ENCODE assay signal across 20 cellular contexts in the genomic region with DNA sequence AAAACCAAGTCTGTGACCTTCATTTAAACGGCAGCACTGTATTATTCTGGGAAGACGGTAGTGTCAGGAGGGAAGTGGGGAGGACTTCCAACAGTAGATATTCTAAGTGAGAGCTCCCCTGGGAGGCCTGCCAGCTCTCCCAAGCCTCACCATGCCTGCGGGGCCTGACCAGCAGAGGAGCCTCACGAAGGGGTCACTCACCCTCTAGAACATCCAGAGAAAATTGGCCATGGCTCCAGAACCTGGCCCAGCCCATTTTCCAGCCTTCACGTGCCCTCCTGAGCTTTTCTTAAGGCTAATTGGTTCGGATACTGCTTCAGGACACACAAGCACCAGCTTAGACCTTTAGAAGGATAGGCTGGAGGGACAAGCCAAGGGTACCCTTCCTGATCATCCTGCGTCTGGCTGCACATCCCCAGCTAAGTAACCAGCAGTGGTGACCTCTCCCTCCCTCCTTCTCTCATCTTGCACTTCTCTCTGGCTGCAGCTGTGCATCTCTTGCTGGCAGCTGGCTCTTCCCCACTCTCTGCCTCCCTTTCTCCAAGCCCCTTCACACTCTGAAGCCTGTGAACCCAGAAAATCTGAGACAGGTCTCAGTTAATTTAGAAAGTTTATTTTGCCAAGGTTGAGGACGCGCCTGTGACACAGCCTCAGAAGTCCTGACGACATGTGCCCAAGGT.
A peak's percentile ranks its signal among the peaks of the same experiment; 100 is the strongest.
DNase-seq lines count a peak whose midpoint lies in the region; ATAC-seq, FAIRE-seq and TF ChIP-seq lines count a peak whose summit lies in the region.
"Had no signal": no experiment of that assay in that cellular context is flagged by ENCODE, and none has a peak within 500 bp of the region (broad histone marks: within the 10 kb centered on the region; RNA-seq: fewer than 3 reads in every experiment).

No MANE protein-coding gene starts in this region.

- DNase-seq in HTR-8/SVneo (ENCODE audit: insufficient read length, low spot score) (no peak), chondrocyte (ENCODE audit: low spot score) (no peak), mesenchymal stem cell (no peak), stomach (no peak), BE2C (no peak), osteoblast (ENCODE audit: insufficient read length, low spot score, missing footprints) (no peak)
- DNase-seq: activated CD4-positive, alpha-beta T cell treated with anti-CD3 and anti-CD28 coated beads for 36 hours; activated CD8-positive, alpha-beta memory T cell treated with anti-CD3 and anti-CD28 coated beads, Interleukin-2, amount 50 U/mL, for 48 hours; activated naive CD4-positive, alpha-beta T cell treated with anti-CD3 and anti-CD28 coated beads for 36 hours; effector CD4-positive, alpha-beta T cell; esophagus squamous epithelium; mucosa of descending colon; NCI-H187; NCI-H510A treated with DMSO at 0.1 percent for 48 hours; pancreas; stimulated activated naive CD4-positive, alpha-beta T cell treated with Interleukin-2 at 50 U/mL for 16 hours had no signal

- H3K4me2 ChIP-seq in mesenchymal stem cell (ENCODE audit: low read length, poor library complexity, severe bottlenecking), result no peak overlapping the region
- no peak overlapping the region for H3K4me2 ChIP-seq in osteoblast (ENCODE audit: insufficient read depth, low read length)

- no peak overlapping the region for H3K4me3 Mint-ChIP-seq in chondrocyte (ENCODE audit: unreplicated experiment)
- H3K4me3 Mint-ChIP-seq: activated CD4-positive, alpha-beta T cell treated with anti-CD3 and anti-CD28 coated beads for 36 hours; activated naive CD4-positive, alpha-beta T cell treated with anti-CD3 and anti-CD28 coated beads for 36 hours had no signal

- no peaks in the 10 kb centered on the region for H3K27me3 Mint-ChIP-seq in chondrocyte (ENCODE audit: low read depth)
- H3K27me3 Mint-ChIP-seq: activated CD4-positive, alpha-beta T cell treated with anti-CD3 and anti-CD28 coated beads for 36 hours had no signal

- TF ChIP-seq CTCF in chondrocyte (IDR thresholded peaks at IDR 0.05) (no peak), stomach (IDR thresholded peaks at IDR 0.05) (no peak), BE2C (IDR thresholded peaks at IDR 0.05; ENCODE audit: low read depth, low read length) (no peak), osteoblast (IDR thresholded peaks at IDR 0.05; ENCODE audit: extremely low read depth, low read depth, low read length) (no peak)

- peak overlapping the region; percentile 65 to 94 for H2BK12ac ChIP-seq in mesenchymal stem cell (ENCODE audit: low read length in 2 of 2)

- H2BK15ac ChIP-seq in mesenchymal stem cell (ENCODE audit: low read depth, poor library complexity, severe bottlenecking), result peak overlapping the region; percentile 97

- no peaks in the 10 kb centered on the region for H3K79me1 ChIP-seq in mesenchymal stem cell (replicated peaks; ENCODE audit: low read length, poor library complexity, severe bottlenecking)

- peak overlapping the region; percentile 88 for H3K27ac Mint-ChIP-seq in chondrocyte (ENCODE audit: unreplicated experiment)
- H3K27ac Mint-ChIP-seq: activated CD4-positive, alpha-beta T cell treated with anti-CD3 and anti-CD28 coated beads for 36 hours; activated naive CD4-positive, alpha-beta T cell treated with anti-CD3 and anti-CD28 coated beads for 36 hours had no signal

- peaks cover 62% of the 10 kb centered on the region for H3K4me1 Mint-ChIP-seq in chondrocyte (ENCODE audit: low read depth)
- H3K4me1 Mint-ChIP-seq: activated CD4-positive, alpha-beta T cell treated with anti-CD3 and anti-CD28 coated beads for 36 hours had no signal

- peak overlapping the region; percentile 55 for H2AK5ac ChIP-seq in mesenchymal stem cell (ENCODE audit: low read length, severe bottlenecking)

- intact Hi-C loops in stomach (cut with DNase I; ENCODE audit: low total_unique reads), result no loop called here

- no peaks in the 10 kb centered on the region for H3K9me3 Mint-ChIP-seq in chondrocyte (ENCODE audit: low read depth)

- H2BK120ac ChIP-seq in mesenchymal stem cell (ENCODE audit: low read depth, low read length), result peak overlapping the region; percentile 50

- H2AFZ ChIP-seq in mesenchymal stem cell (ENCODE audit: low read depth, low read length), result no peak overlapping the region
- no peak overlapping the region for H2AFZ ChIP-seq in osteoblast (ENCODE audit: low read length)

- 87% methylated on average over 10 of the region's 10 CpGs for WGBS in mesenchymal stem cell
- 74 to 86% (median 80%) methylated on average over 9 to 10 of the region's 10 CpGs for WGBS in stomach, 5 donors

- H3K27ac ChIP-seq in mesenchymal stem cell (ENCODE audit: low read length, poor library complexity, severe bottlenecking), result no peak overlapping the region
- H3K27ac ChIP-seq in stomach, result peak overlapping the region in 3 of 5 donors; percentile 47 to 78 (median 63)
- H3K27ac ChIP-seq in osteoblast (ENCODE audit: low read depth, low read length), result no peak overlapping the region
- H3K27ac ChIP-seq: SK-N-MC had no signal

- peak; percentile 38 for FAIRE-seq in HTR-8/SVneo (lab: Jason Lieb, UNC)
- FAIRE-seq: bronchial epithelial cell, pancreas had no signal

- H3K9ac ChIP-seq in mesenchymal stem cell (ENCODE audit: low read length), result no peak overlapping the region

- peak overlapping the region in 1 of 2 experiments; percentile 44 for H3K14ac ChIP-seq in mesenchymal stem cell (ENCODE audit: low read length in 2 of 2)

- H3K36me3 ChIP-seq in mesenchymal stem cell (ENCODE audit: control insufficient read depth in 1 of 2, insufficient read depth in 2 of 2, low read depth in 1 of 2, low read length in 2 of 2) (no peaks in the 10 kb centered on the region), stomach (no peaks in the 10 kb centered on the region), BE2C (no peaks in the 10 kb centered on the region), osteoblast (ENCODE audit: insufficient read depth, low read length) (no peaks in the 10 kb centered on the region)
- H3K36me3 ChIP-seq: esophagus squamous epithelium, pancreas had no signal

- H3K18ac ChIP-seq in mesenchymal stem cell (ENCODE audit: low read depth in 1 of 2, low read length in 2 of 2), result peak overlapping the region; percentile 60 to 88

- H3K4me3 ChIP-seq in mesenchymal stem cell (ENCODE audit: insufficient read depth in 1 of 2, low read depth in 1 of 2, low read length in 2 of 2), result no peak overlapping the region
- H3K4me3 ChIP-seq in stomach, result no peak overlapping the region
- H3K4me3 ChIP-seq in BE2C (ENCODE audit: low read depth, low read length), result no peak overlapping the region
- H3K4me3 ChIP-seq in osteoblast (ENCODE audit: insufficient read depth, low read length), result no peak overlapping the region
- H3K4me3 ChIP-seq: esophagus squamous epithelium, mucosa of descending colon, pancreas, SK-N-MC had no signal

- no peak for TF ChIP-seq POLR2A in stomach (IDR thresholded peaks at IDR 0.05)

- H4K8ac ChIP-seq in mesenchymal stem cell (ENCODE audit: low read length), result peak overlapping the region; percentile 39

- peak overlapping the region; percentile 8 to 73 for H3K4ac ChIP-seq in mesenchymal stem cell (ENCODE audit: low read depth in 1 of 2, low read length in 2 of 2)

- H3K9me3 ChIP-seq in mesenchymal stem cell (ENCODE audit: control insufficient read depth, low read length), result no peaks in the 10 kb centered on the region
- H3K9me3 ChIP-seq in stomach, result no peaks in the 10 kb centered on the region
- no peaks in the 10 kb centered on the region for H3K9me3 ChIP-seq in BE2C
- no peaks in the 10 kb centered on the region for H3K9me3 ChIP-seq in osteoblast (ENCODE audit: low read depth, low read length)
- H3K9me3 ChIP-seq: esophagus squamous epithelium, mucosa of descending colon, pancreas had no signal

- H3K4me1 ChIP-seq in mesenchymal stem cell (ENCODE audit: control insufficient read depth, insufficient read depth, low read depth, low read length) (peaks cover 35% of the 10 kb centered on the region), stomach (peaks cover 0 to 43% (median 20%) of the 10 kb centered on the region in 4 donors), BE2C (peaks cover 19% of the 10 kb centered on the region), osteoblast (ENCODE audit: insufficient read depth, low read length) (peaks cover 28% of the 10 kb centered on the region)

- H2BK5ac ChIP-seq in mesenchymal stem cell (ENCODE audit: low read depth, low read length, poor library complexity, severe bottlenecking), result no peak overlapping the region

- no peaks in the 10 kb centered on the region for H3K27me3 ChIP-seq in mesenchymal stem cell (ENCODE audit: control insufficient read depth in 1 of 2, insufficient read depth in 1 of 2, low read length in 2 of 2)
- no peaks in the 10 kb centered on the region for H3K27me3 ChIP-seq in stomach
- no peaks in the 10 kb centered on the region for H3K27me3 ChIP-seq in BE2C
- peaks cover under 1% of the 10 kb centered on the region for H3K27me3 ChIP-seq in osteoblast (ENCODE audit: insufficient read depth, low read length)
- H3K27me3 ChIP-seq: pancreas had no signal

- H4K91ac ChIP-seq in mesenchymal stem cell (ENCODE audit: low read length), result peak overlapping the region; percentile 30

- TF ChIP-seq EP300 in stomach (IDR thresholded peaks at IDR 0.05), result no peak

- no peaks in the 10 kb centered on the region for H4K20me1 ChIP-seq in osteoblast (ENCODE audit: insufficient read depth, low read length)

- ATAC-seq in HG02852 (IDR thresholded peaks at IDR 0.05; ENCODE audit: unreplicated experiment) (no peak), HG03439 (IDR thresholded peaks at IDR 0.05; ENCODE audit: unreplicated experiment) (no peak)
- ATAC-seq: activated CD4-positive, alpha-beta T cell treated with anti-CD3 and anti-CD28 coated beads for 36 hours; mucosa of descending colon had no signal

- H3K79me2 ChIP-seq in osteoblast (ENCODE audit: insufficient read depth, low read length), result no peaks in the 10 kb centered on the region

- no peak overlapping the region for H3K23ac ChIP-seq in mesenchymal stem cell (ENCODE audit: low read length in 2 of 2)

- no peaks in the 10 kb centered on the region for H3K36me3 Mint-ChIP-seq in chondrocyte (ENCODE audit: low read depth)

Comparison
In these comparisons a context has a peak if more than half of its experiments do, and no peak if none do; other contexts are left out.
1. H3K27ac ChIP-seq: peak in stomach (3 of 5); none in mesenchymal stem cell (single experiment) and osteoblast (single experiment).